In the genomic region with DNA sequence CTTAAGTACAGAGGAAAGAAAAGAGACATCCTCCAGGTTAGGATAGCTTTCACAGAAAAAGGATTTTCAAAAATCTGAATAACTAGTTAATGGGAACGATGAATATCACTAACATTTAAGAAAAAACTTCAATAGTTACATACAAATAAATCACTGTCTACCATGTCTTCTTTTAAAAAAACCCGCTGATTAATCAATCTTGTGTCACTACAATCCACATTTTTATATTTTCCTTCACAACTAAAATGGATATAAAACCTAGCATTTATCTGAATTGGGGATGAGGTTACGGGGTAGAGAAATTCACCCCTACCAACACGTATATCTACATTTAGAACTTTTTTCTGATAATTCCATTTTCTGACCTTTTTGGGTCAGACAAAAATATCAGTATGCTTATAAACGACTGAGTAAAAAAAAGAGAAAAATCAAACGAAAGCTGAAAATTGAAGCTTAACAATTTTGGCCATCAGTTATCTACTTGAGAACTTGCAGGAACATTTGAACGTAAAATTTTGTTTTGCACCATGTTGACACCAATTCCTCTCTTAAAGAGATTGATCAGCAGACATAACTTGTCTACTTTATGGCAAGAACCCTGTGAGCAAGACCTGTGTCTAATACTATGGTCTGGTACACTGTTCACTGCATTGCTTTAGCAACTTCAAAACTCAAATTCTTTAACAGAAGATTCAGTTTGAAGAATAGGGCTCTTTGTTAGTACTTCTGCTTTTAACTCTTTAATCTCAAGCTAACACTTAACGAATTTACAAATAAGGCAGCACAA, we compare ENCODE assay signal across 8 cellular contexts. TPM values are rescaled to one million over a fixed set of nuclear protein-coding genes. Genes with fewer than 3 reads are reported as not detected.
DNase-seq lines count a peak whose midpoint lies in the region; ATAC-seq and TF ChIP-seq lines count a peak whose summit lies in the region.

No MANE protein-coding gene starts in this region.

- H3K79me2 ChIP-seq in KMS-11 (ENCODE audit: insufficient read depth, low read depth), result peaks cover 98% of the 10 kb centered on the region

- H3K4me1 Mint-ChIP-seq in CD8-positive, alpha-beta T cell (ENCODE audit: low read depth), result peaks cover 76% of the 10 kb centered on the region
- H3K4me1 Mint-ChIP-seq in chondrocyte (ENCODE audit: low read depth), result peaks cover 74% of the 10 kb centered on the region
- peaks cover 63% of the 10 kb centered on the region for H3K4me1 Mint-ChIP-seq in nephron

- peaks cover 2% of the 10 kb centered on the region; the same call in 1 of the 2 replicates for H4K20me1 ChIP-seq in KMS-11 (ENCODE audit: insufficient read depth)

- H2AFZ ChIP-seq in KMS-11 (ENCODE audit: low read depth), result no peak overlapping the region

- H3K27me3 Mint-ChIP-seq in CD8-positive, alpha-beta T cell (ENCODE audit: low read depth), result no peaks in the 10 kb centered on the region
- H3K27me3 Mint-ChIP-seq in chondrocyte (ENCODE audit: low read depth) (no peaks in the 10 kb centered on the region), nephron (ENCODE audit: low read depth) (peaks cover 16% of the 10 kb centered on the region)

- DNase-seq in CD8-positive, alpha-beta T cell, result no peak
- no peak for DNase-seq in chondrocyte (ENCODE audit: low spot score)
- DNase-seq in amygdala (lab: John Stamatoyannopoulos, UW), result no peak
- no peak for DNase-seq in HPDE6-E6E7 (ENCODE audit: extremely low spot score)
- DNase-seq in foreskin melanocyte, result no peak

- H3K27ac Mint-ChIP-seq in CD8-positive, alpha-beta T cell, result no peak overlapping the region
- H3K27ac Mint-ChIP-seq in chondrocyte (ENCODE audit: unreplicated experiment) (no peak overlapping the region), nephron (peak overlapping the region in 1 of 3 experiments; percentile 44)

- H3K36me3 Mint-ChIP-seq in CD8-positive, alpha-beta T cell, result peaks cover 37% of the 10 kb centered on the region
- peaks cover 10% of the 10 kb centered on the region for H3K36me3 Mint-ChIP-seq in chondrocyte (ENCODE audit: low read depth)
- H3K36me3 Mint-ChIP-seq in nephron (ENCODE audit: low read depth), result peaks cover 26% of the 10 kb centered on the region

- peak overlapping the region; percentile 97 for H3K9ac ChIP-seq in KMS-11

- intact Hi-C loops in CD8-positive, alpha-beta T cell (cut with DNase I, micrococcal nuclease), result no loop called here

- H3K9me3 ChIP-seq in CD8-positive, alpha-beta T cell (ENCODE audit: low read length), result no peaks in the 10 kb centered on the region

- H3K4me3 Mint-ChIP-seq in CD8-positive, alpha-beta T cell, result peak overlapping the region; percentile 95
- peak overlapping the region; percentile 40 for H3K4me3 Mint-ChIP-seq in chondrocyte (ENCODE audit: unreplicated experiment)
- H3K4me3 Mint-ChIP-seq in nephron, result peak overlapping the region; percentile 47 to 97 (median 96)

- no peak for ATAC-seq in CD8-positive, alpha-beta T cell
- no peak for ATAC-seq in GM18511 (IDR thresholded peaks at IDR 0.05; ENCODE audit: unreplicated experiment)

- POLR2A ChIA-PET in CD8-positive, alpha-beta T cell (lab: Charles Lee), result interaction anchor here (0.7 kb wide), 2 partner anchors 37 to 214 kb away, joined by 3 to 4 read pairs; no protein-coding TSS in a partner anchor

- H3K4me3 ChIP-seq in CD8-positive, alpha-beta T cell (ENCODE audit: low read depth, low read length), result peak overlapping the region; percentile 35
- H3K4me3 ChIP-seq in KMS-11 (IDR thresholded peaks at IDR 0.05; ENCODE audit: insufficient read depth, low read depth, low read length), result no peak overlapping the region

- CTCF ChIA-PET in CD8-positive, alpha-beta T cell (lab: Charles Lee), result interaction anchor here (0.7 kb wide), 1 partner anchor 93 kb away, joined by 4 read pairs; no protein-coding TSS in a partner anchor

- H3K27me3 ChIP-seq in CD8-positive, alpha-beta T cell (ENCODE audit: insufficient read depth, low read length), result no peaks in the 10 kb centered on the region
- no peaks in the 10 kb centered on the region for H3K27me3 ChIP-seq in KMS-11 (ENCODE audit: insufficient read depth, low read depth)

- H3K9me3 Mint-ChIP-seq in CD8-positive, alpha-beta T cell, result no peaks in the 10 kb centered on the region
- no peaks in the 10 kb centered on the region for H3K9me3 Mint-ChIP-seq in chondrocyte (ENCODE audit: low read depth)
- no peaks in the 10 kb centered on the region for H3K9me3 Mint-ChIP-seq in nephron

- no peak for TF ChIP-seq CTCF in CD8-positive, alpha-beta T cell (IDR thresholded peaks at IDR 0.05)
- no peak for TF ChIP-seq CTCF in KMS-11 (conservative IDR thresholded peaks at IDR 0.05; ENCODE audit: low read depth, low read length)
- no peak for TF ChIP-seq CTCF in chondrocyte (IDR thresholded peaks at IDR 0.05)
- TF ChIP-seq CTCF in nephron (IDR thresholded peaks at IDR 0.05; ENCODE audit: unreplicated experiment in 3 of 3), result no peak

- peak overlapping the region; percentile 77 for H3K4me2 ChIP-seq in KMS-11

- no peak overlapping the region for H3K27ac ChIP-seq in CD8-positive, alpha-beta T cell (ENCODE audit: low read depth, low read length)
- peak overlapping the region; percentile 96 for H3K27ac ChIP-seq in KMS-11

- H3K36me3 ChIP-seq in CD8-positive, alpha-beta T cell (ENCODE audit: insufficient read depth, low read length), result no peaks in the 10 kb centered on the region
- H3K36me3 ChIP-seq in KMS-11 (ENCODE audit: insufficient read depth), result peaks cover 19% of the 10 kb centered on the region; the same call in 1 of the 2 replicates

- H3K4me1 ChIP-seq in CD8-positive, alpha-beta T cell (ENCODE audit: insufficient read depth, low read length), result peaks cover 73% of the 10 kb centered on the region
- peaks cover 18% of the 10 kb centered on the region for H3K4me1 ChIP-seq in KMS-11 (ENCODE audit: low read depth, poor library complexity, severe bottlenecking)

RNA-seq across cellular contexts. Expression of a gene that starts 4.8 kb away (rescaled TPM):
- total RNA-seq in CD8-positive, alpha-beta T cell, result 100 to 1,000 TPM; 179 to 181 TPM
- 37.1 to 46.4 TPM (median 44.6 TPM) in 3 replicates for total RNA-seq in chondrocyte

Comparison
In these comparisons a context has a peak if more than half of its experiments do, and no peak if none do; other contexts are left out.
1. H3K4me3 Mint-ChIP-seq: peak in every context shown above with its lines; median percentile 96 in nephron; 95 in CD8-positive, alpha-beta T cell; 40 in chondrocyte.